In the genomic region with DNA sequence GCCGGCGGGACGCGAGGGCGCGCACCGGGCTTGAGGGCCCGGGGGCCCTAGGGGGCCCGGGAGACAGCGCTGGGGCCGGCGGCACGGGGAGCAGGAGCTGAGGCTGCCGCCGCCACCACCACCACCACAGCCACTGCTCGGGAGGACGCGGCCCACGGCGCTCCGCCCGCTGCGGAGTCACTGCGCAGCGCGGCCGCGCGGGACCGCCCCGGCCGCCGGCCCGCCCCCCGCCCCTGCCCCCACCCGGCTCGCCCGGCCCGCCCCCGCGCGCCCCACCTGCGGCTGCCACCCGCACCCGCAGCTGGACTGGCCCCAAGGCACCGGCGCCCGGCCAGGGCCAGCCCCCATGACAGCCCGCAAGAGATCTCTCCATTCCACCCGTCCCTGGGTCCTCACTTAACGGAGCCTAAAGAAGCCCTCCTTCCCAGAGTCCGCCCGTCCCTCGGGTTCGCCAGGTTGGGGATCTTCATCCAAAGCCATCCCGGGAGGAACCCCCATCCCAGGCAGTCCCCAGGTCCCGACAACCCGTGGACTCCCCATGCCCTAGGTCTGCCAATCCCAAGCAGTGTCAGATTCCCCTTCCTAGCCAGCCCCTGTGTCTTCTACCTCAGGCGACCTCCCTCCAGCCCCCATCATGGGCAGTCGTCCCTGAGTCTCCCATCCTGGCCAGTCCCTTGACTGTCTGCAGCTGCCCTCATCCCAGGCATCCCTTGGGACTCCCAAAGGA, we compare ENCODE assay signal across 8 cellular contexts. TPM values are rescaled to one million over a fixed set of nuclear protein-coding genes. Genes with fewer than 3 reads are reported as not detected.
DNase-seq lines count a peak whose midpoint lies in the region; ATAC-seq, FAIRE-seq and TF ChIP-seq lines count a peak whose summit lies in the region.

No MANE protein-coding gene starts in this region.

- 25% methylated on average over 9 of the region's 60 CpGs; no CpG with 5 or more reads in 1 of the 2 experiments for WGBS in GM23248 (ENCODE audit: low coverage in 1 of 2, low lambda C conversion rate in 2 of 2, missing lambda C conversion rate in 2 of 2), 2 experiments
- WGBS in pancreas, 2 donors: 0 to 1% methylated on average over 18 to 46 of the region's 60 CpGs

- no peaks in the 10 kb centered on the region for H4K20me1 ChIP-seq in GM23248 (ENCODE audit: insufficient read depth)

- no peaks in the 10 kb centered on the region for H3K9me3 ChIP-seq in GM23248 (ENCODE audit: low read depth)
- H3K9me3 ChIP-seq in pancreas: no peaks in the 10 kb centered on the region

- H3F3A ChIP-seq in GM23248 (ENCODE audit: insufficient read depth): no peaks in the 10 kb centered on the region

- in situ Hi-C loops in GM23248 (cut with MboI): no loop called here

- DNase-seq in GM23248 (peak; percentile 42), frontal cortex (ENCODE audit: low spot score in 2 of 2) (peak; percentile 47 to 63), pancreas (peak in 3 of 6 donors; percentile 24 to 71 (median 44)), NOMO-1 (lab: John Stamatoyannopoulos, UW; ENCODE audit: unreplicated experiment in 2 of 2) (no peak), middle frontal gyrus (ENCODE audit: extremely low spot score, low spot score) (no peak)
- no peak for DNase-seq in activated CD4-positive, CD25-positive, alpha-beta regulatory T cell treated with anti-CD3 and anti-CD28 coated beads, Interleukin-2, amount 50 U/mL, for 72 hours

- H3K27ac ChIP-seq in GM23248: no peak overlapping the region
- H3K27ac ChIP-seq in VCaP: peak overlapping the region; percentile 31; the same call in 1 of the 2 replicates
- no peak overlapping the region for H3K27ac ChIP-seq in pancreas

- no peaks in the 10 kb centered on the region; the same call in 1 of the 2 replicates for H3K27me3 ChIP-seq in GM23248 (replicated peaks; ENCODE audit: insufficient read depth)
- peaks cover 0 to 15% (median 0%) of the 10 kb centered on the region in 4 donors for H3K27me3 ChIP-seq in pancreas

- ATAC-seq in pancreas: peak; percentile 48 to 73 (median 64)
- no peak for ATAC-seq in HG02885 (IDR thresholded peaks at IDR 0.05; ENCODE audit: poor library complexity, unreplicated experiment)

- H2AFZ ChIP-seq in GM23248: peak overlapping the region; percentile 71

- TF ChIP-seq CTCF in VCaP (conservative IDR thresholded peaks at IDR 0.05) (no peak), pancreas (IDR thresholded peaks at IDR 0.05) (no peak)

- H3K79me2 ChIP-seq in GM23248 (ENCODE audit: insufficient read depth): no peaks in the 10 kb centered on the region

- H3K4me3 ChIP-seq in GM23248 (peak overlapping the region; percentile 72), pancreas (peak overlapping the region; percentile 38 to 65 (median 44))

- H3K9me2 ChIP-seq in GM23248 (ENCODE audit: insufficient read depth): no peaks in the 10 kb centered on the region

- intact Hi-C loops in pancreas (cut with DNase I): no loop called here

- peak overlapping the region; percentile 73 for H3K4me2 ChIP-seq in GM23248 (ENCODE audit: unreplicated experiment)

- peak overlapping the region; percentile 56; the same call in 1 of the 2 replicates for H3K9ac ChIP-seq in GM23248

- no peak for FAIRE-seq in frontal cortex (lab: Jason Lieb, UNC)
- FAIRE-seq in pancreas (lab: Jason Lieb, UNC): no peak

- H3K36me3 ChIP-seq in GM23248 (ENCODE audit: low read depth) (no peaks in the 10 kb centered on the region), pancreas (no peaks in the 10 kb centered on the region)

- H3K4me1 ChIP-seq in GM23248 (ENCODE audit: insufficient read depth) (no peaks in the 10 kb centered on the region), pancreas (no peaks in the 10 kb centered on the region)

RNA-seq across cellular contexts. Expression of a gene that starts 40.0 kb away (rescaled TPM):
- total RNA-seq in GM23248 (2014; rRNA removed; shearing (Covaris generic)): 10.2 and 11.8 TPM in 2 replicates
- polyA plus RNA-seq in GM23248 (2016; fragmentation: Nextera tagmentation; extraction: Ambion mirVana) (6.0 and 7.1 TPM in 2 replicates), pancreas (10 to 100 TPM; 10.2 to 13.2 TPM)
- total RNA-seq in frontal cortex (9.8 TPM), pancreas (10 to 100 TPM in 2 of 6 donors, 1 to 10 TPM in 4; 7.5 to 12.5 (median 8.8) TPM)

Comparison
In these comparisons a context has a peak if more than half of its experiments do, and no peak if none do; other contexts are left out.
1. DNase-seq: peak in GM23248 (single experiment) and frontal cortex (2 of 2); none in activated CD4-positive, CD25-positive, alpha-beta regulatory T cell treated with anti-CD3 and anti-CD28 coated beads, Interleukin-2, amount 50 U/mL, for 72 hours (single experiment), NOMO-1 (0 of 2) and middle frontal gyrus (single experiment).